ENCODE assay signal across 7 cellular contexts in the genomic region with DNA sequence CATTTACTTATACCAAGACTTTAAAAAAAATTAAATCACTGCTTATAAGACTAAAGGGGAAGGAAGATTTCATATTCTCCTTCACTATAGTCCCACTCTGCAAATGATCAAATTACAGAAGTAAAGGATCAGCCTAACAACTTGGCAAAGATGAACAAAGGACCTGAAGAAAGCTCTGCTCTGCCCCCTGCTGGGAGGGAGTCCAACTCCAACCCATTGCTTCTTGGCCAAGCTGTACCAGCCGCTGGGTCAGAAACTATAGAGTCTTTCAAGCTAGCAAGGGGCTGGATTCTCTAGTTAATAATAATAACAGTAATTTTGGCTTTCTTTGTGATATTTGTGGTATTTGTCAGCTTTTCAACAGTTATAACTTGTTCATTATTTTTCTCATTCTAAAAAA.
DNase-seq lines count a peak whose midpoint lies in the region; ATAC-seq, FAIRE-seq and TF ChIP-seq lines count a peak whose summit lies in the region.

No MANE protein-coding gene starts in this region.

- CTCF ChIA-PET in GM10248 (lab: Yijun Ruan, JAX), result interaction anchor here (0.7 to 1.4 kb wide), 7 partner anchors 15 to 1755 kb away, joined by 3 to 7 read pairs (median 3); no protein-coding TSS in a partner anchor

- H3K27ac Mint-ChIP-seq in endothelial cell (ENCODE audit: unreplicated experiment) (no peak overlapping the region), osteocyte (ENCODE audit: unreplicated experiment) (no peak overlapping the region)
- no peak overlapping the region for H3K27ac Mint-ChIP-seq in naive thymus-derived CD8-positive, alpha-beta T cell

- H3K4me3 Mint-ChIP-seq in endothelial cell (ENCODE audit: unreplicated experiment) (no peak overlapping the region), osteocyte (ENCODE audit: unreplicated experiment) (no peak overlapping the region)
- H3K4me3 Mint-ChIP-seq in naive thymus-derived CD8-positive, alpha-beta T cell, result no peak overlapping the region

- H3K27me3 Mint-ChIP-seq in endothelial cell (ENCODE audit: unreplicated experiment), result no peaks in the 10 kb centered on the region
- H3K27me3 Mint-ChIP-seq in osteocyte (ENCODE audit: unreplicated experiment), result peaks cover 4% of the 10 kb centered on the region
- no peaks in the 10 kb centered on the region for H3K27me3 Mint-ChIP-seq in naive thymus-derived CD8-positive, alpha-beta T cell

- ATAC-seq in naive thymus-derived CD8-positive, alpha-beta T cell, result no peak

- no peak for FAIRE-seq in H54 (lab: Jason Lieb, UNC)

- H3K36me3 Mint-ChIP-seq in endothelial cell (ENCODE audit: low read depth, unreplicated experiment) (no peaks in the 10 kb centered on the region), osteocyte (ENCODE audit: unreplicated experiment) (peaks cover under 1% of the 10 kb centered on the region)
- H3K36me3 Mint-ChIP-seq in naive thymus-derived CD8-positive, alpha-beta T cell, result no peaks in the 10 kb centered on the region

- H3K9me3 Mint-ChIP-seq in endothelial cell (ENCODE audit: unreplicated experiment) (no peaks in the 10 kb centered on the region), osteocyte (ENCODE audit: unreplicated experiment) (peaks cover under 1% of the 10 kb centered on the region)
- H3K9me3 Mint-ChIP-seq in naive thymus-derived CD8-positive, alpha-beta T cell, result peaks cover 0 to 16% (median 0%) of the 10 kb centered on the region in 9 donors

- no peak for TF ChIP-seq POLR2A in H54 (IDR thresholded peaks at IDR 0.05; ENCODE audit: low read depth, low read length)

- POLR2A ChIA-PET in GM10248 (lab: Yijun Ruan, JAX), result no interaction called here
- POLR2A ChIA-PET in naive thymus-derived CD8-positive, alpha-beta T cell (lab: Charles Lee), result no interaction called here

- TF ChIP-seq CTCF in GM10248 (IDR thresholded peaks at IDR 0.05; ENCODE audit: control extremely low read depth, extremely low read depth, low read depth, missing control alignments) (peak; percentile 50), endothelial cell (IDR thresholded peaks at IDR 0.05; ENCODE audit: unreplicated experiment) (peak; percentile 76), osteocyte (IDR thresholded peaks at IDR 0.05) (peak; percentile 52)

- no peaks in the 10 kb centered on the region for H3K4me1 Mint-ChIP-seq in endothelial cell (ENCODE audit: unreplicated experiment)
- H3K4me1 Mint-ChIP-seq in osteocyte (ENCODE audit: unreplicated experiment), result peaks cover 4% of the 10 kb centered on the region
- H3K4me1 Mint-ChIP-seq in naive thymus-derived CD8-positive, alpha-beta T cell, result no peaks in the 10 kb centered on the region

- DNase-seq in GM10248 (ENCODE audit: extremely low spot score), result peak; percentile 12
- peak; percentile 4 for DNase-seq in H54 (ENCODE audit: insufficient read length, low spot score)
- peak; percentile 13 for DNase-seq in NCI-H82 treated with DMSO at 0.1 percent for 48 hours (lab: John Stamatoyannopoulos, UW; ENCODE audit: unreplicated experiment)
- peak; percentile 63 for DNase-seq in endothelial cell (ENCODE audit: low spot score)
- no peak for DNase-seq in osteocyte (ENCODE audit: extremely low spot score, unreplicated experiment)
- no peak for DNase-seq in naive thymus-derived CD8-positive, alpha-beta T cell
- DNase-seq in middle frontal gyrus (ENCODE audit: extremely low spot score, low spot score), result no peak

Comparison
In these comparisons a context has a peak if more than half of its experiments do, and no peak if none do; other contexts are left out.
1. DNase-seq: peak in GM10248 (single experiment), H54 (single experiment), NCI-H82 treated with DMSO at 0.1 percent for 48 hours (single experiment) and endothelial cell (single experiment); none in osteocyte (single experiment), naive thymus-derived CD8-positive, alpha-beta T cell (0 of 10) and middle frontal gyrus (single experiment).
2. Peak in every context shown above with its lines, with median percentiles within 50 percentile points of each other: CTCF ChIP-seq.